ENCODE assay signal across 10 cellular contexts in the genomic region with DNA sequence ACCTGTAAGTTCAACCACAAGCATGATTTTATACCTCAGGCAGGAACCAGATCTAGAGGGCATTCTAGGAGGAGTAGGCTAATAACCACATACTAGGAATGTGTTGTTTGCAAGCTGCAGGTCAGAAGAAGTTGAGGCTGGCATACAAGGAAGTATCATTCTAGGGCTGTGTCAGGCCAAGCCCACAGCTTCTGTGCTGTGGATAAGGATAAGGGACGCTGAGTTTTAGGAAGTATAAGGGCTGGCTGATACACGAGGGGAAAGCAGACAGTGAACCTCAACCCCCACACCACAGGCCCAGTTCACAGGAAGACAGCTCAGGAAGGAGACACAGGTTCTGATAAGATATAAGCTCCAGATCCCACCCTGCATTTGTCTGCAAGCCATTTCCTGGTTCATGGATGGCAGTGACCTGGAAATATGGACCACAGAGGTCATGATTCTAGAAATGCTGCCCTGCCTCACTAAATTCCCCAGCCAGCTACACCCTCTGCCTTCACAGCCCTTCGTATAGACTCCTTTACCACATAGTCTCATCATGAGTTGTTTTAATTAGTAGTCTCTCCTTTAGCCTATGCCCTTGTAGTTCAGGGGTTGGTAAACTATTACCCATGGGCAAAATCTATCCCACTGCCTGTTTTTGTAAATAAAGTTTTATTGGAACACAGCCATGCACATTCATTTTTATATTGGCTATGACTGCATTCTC.
DNase-seq lines count a peak whose midpoint lies in the region; ATAC-seq, FAIRE-seq and TF ChIP-seq lines count a peak whose summit lies in the region.
"Had no signal": no experiment of that assay in that cellular context is flagged by ENCODE, and none has a peak within 500 bp of the region (broad histone marks: within the 10 kb centered on the region; RNA-seq: fewer than 3 reads in every experiment).

No MANE protein-coding gene starts in this region.

- no peaks in the 10 kb centered on the region for H3K27me3 ChIP-seq in PC-3 (ENCODE audit: low read length)
- H3K27me3 ChIP-seq in endothelial cell of umbilical vein (ENCODE audit: control insufficient read depth in 2 of 2, insufficient read depth in 2 of 2, low read length in 2 of 2), result no peaks in the 10 kb centered on the region

- DNase-seq in GM12891 (ENCODE audit: insufficient read length, low spot score) (no peak), PC-3 (peak; percentile 40), endothelial cell of umbilical vein (ENCODE audit: low read depth, low spot score) (peak; percentile 53), renal cortical epithelial cell (ENCODE audit: low read depth) (peak; percentile 92), NCI-H345 (lab: John Stamatoyannopoulos, UW) (no peak), hypothalamus (lab: John Stamatoyannopoulos, UW) (no peak)
- DNase-seq: GOT3; stimulated activated CD4-positive, alpha-beta T cell treated with anti-CD3 and anti-CD28 coated beads, Interleukin-4, amount 100 ng/mL, for 1 hour had no signal

- no peaks in the 10 kb centered on the region for H4K20me1 ChIP-seq in PC-3 (ENCODE audit: low read length)
- H4K20me1 ChIP-seq in endothelial cell of umbilical vein (replicated peaks; ENCODE audit: control insufficient read depth, extremely low read depth, insufficient read depth, low read length), result no peaks in the 10 kb centered on the region

- H3K27ac ChIP-seq in PC-3 (ENCODE audit: low read length) (peak overlapping the region; percentile 14; the same call in 1 of the 2 replicates), endothelial cell of umbilical vein (ENCODE audit: insufficient read depth, low read depth, low read length) (no peak overlapping the region)
- H3K27ac ChIP-seq: prostate gland had no signal

- FAIRE-seq in GM12891 (lab: Jason Lieb, UNC) (peak; percentile 47), endothelial cell of umbilical vein (lab: Jason Lieb, UNC) (peak; percentile 91)

- dilution Hi-C loops in endothelial cell of umbilical vein (cut with MboI; ENCODE audit: extremely low pct_ligation_motif_present, low sequenced_read_pairs), result no loop called here

- H3K9me2 ChIP-seq in PC-3 (replicated peaks; ENCODE audit: low read length), result no peaks in the 10 kb centered on the region

- TF ChIP-seq CTCF in PC-3 (conservative IDR thresholded peaks at IDR 0.05; ENCODE audit: low read depth, low read length), result no peak
- no peak for TF ChIP-seq CTCF in endothelial cell of umbilical vein (IDR thresholded peaks at IDR 0.05; ENCODE audit: extremely low read depth in 1 of 2, insufficient read depth in 1 of 2, low read depth in 1 of 2, low read length in 2 of 2)

- CTCF ChIA-PET in PC-3 (lab: Charles Lee), result no interaction called here
- CTCF ChIA-PET in endothelial cell of umbilical vein (lab: Charles Lee), result interaction anchor here (1.3 to 2.0 kb wide), 2 partner anchors 8 to 10 kb away, joined by 3 to 7 read pairs; no protein-coding TSS in a partner anchor

- H3K79me2 ChIP-seq in PC-3 (ENCODE audit: low read length), result no peaks in the 10 kb centered on the region
- H3K79me2 ChIP-seq in endothelial cell of umbilical vein (ENCODE audit: control insufficient read depth, insufficient read depth, low read length), result no peaks in the 10 kb centered on the region

- H3K4me3 ChIP-seq in PC-3 (ENCODE audit: low read length) (no peak overlapping the region), endothelial cell of umbilical vein (replicated peaks in 1 of 3; ENCODE audit: insufficient read depth in 1 of 3, low read depth in 1 of 3, low read length in 3 of 3) (no peak overlapping the region)
- H3K4me3 ChIP-seq: prostate gland had no signal

- H3F3A ChIP-seq in PC-3 (ENCODE audit: low read length, unreplicated experiment), result no peaks in the 10 kb centered on the region

- no peak overlapping the region for H3K4me2 ChIP-seq in PC-3 (ENCODE audit: low read length)
- H3K4me2 ChIP-seq in endothelial cell of umbilical vein (ENCODE audit: insufficient read depth, low read length), result peak overlapping the region; percentile 62

- BruUV-seq in PC-3 (replicated peaks; lab: Mats Ljungman, UMichigan) (no TSS peak), endothelial cell of umbilical vein (replicated peaks; lab: Mats Ljungman, UMichigan) (no TSS peak)

- no peak overlapping the region for H2AFZ ChIP-seq in PC-3 (ENCODE audit: low read length)
- peak overlapping the region; percentile 36 for H2AFZ ChIP-seq in endothelial cell of umbilical vein (ENCODE audit: low read depth, low read length)

- peaks cover 38% of the 10 kb centered on the region for H3K4me1 ChIP-seq in PC-3 (ENCODE audit: insufficient read depth, low read length)
- peaks cover 24% of the 10 kb centered on the region for H3K4me1 ChIP-seq in endothelial cell of umbilical vein (ENCODE audit: control insufficient read depth, extremely low read depth, insufficient read depth, low read length)

- H3K36me3 ChIP-seq in PC-3 (ENCODE audit: low read depth, low read length) (no peaks in the 10 kb centered on the region), endothelial cell of umbilical vein (ENCODE audit: control insufficient read depth in 2 of 2, extremely low read depth in 1 of 2, insufficient read depth in 2 of 2, low read length in 2 of 2) (no peaks in the 10 kb centered on the region)
- H3K36me3 ChIP-seq: prostate gland had no signal

- H3K9ac ChIP-seq in PC-3 (ENCODE audit: low read length), result no peak overlapping the region
- H3K9ac ChIP-seq in endothelial cell of umbilical vein (replicated peaks; ENCODE audit: extremely low read depth, insufficient read depth, low read length), result no peak overlapping the region

- H3K9me1 ChIP-seq in endothelial cell of umbilical vein (replicated peaks; ENCODE audit: control insufficient read depth, extremely low read depth, insufficient read depth, low read length), result no peaks in the 10 kb centered on the region

- no peak for TF ChIP-seq POLR2A in GM12891 (IDR thresholded peaks at IDR 0.05; ENCODE audit: low read depth, low read length)
- no peak for TF ChIP-seq POLR2A in endothelial cell of umbilical vein (IDR thresholded peaks at IDR 0.05; ENCODE audit: low read depth, low read length)

- ATAC-seq in PC-3 (peak; percentile 16; the same call in 1 of the 2 replicates), GM21447 (IDR thresholded peaks at IDR 0.05; ENCODE audit: unreplicated experiment) (no peak)

- H3K9me3 ChIP-seq in PC-3 (ENCODE audit: low read length), result no peaks in the 10 kb centered on the region
- no peaks in the 10 kb centered on the region for H3K9me3 ChIP-seq in endothelial cell of umbilical vein (replicated peaks; ENCODE audit: control insufficient read depth, insufficient read depth, low read length)
- H3K9me3 ChIP-seq: prostate gland had no signal

- intact Hi-C loops in PC-3 (cut with micrococcal nuclease) (no loop called here), endothelial cell of umbilical vein (cut with micrococcal nuclease) (loop anchor here (5.0 kb wide), 1 partner anchor 284 kb away; a partner anchor contains a TSS)

- POLR2A ChIA-PET in PC-3 (lab: Charles Lee; ENCODE audit: unreplicated experiment) (no interaction called here), endothelial cell of umbilical vein (lab: Charles Lee) (no interaction called here)

TF ChIP-seq in GM12891, 5 proteins besides CTCF, POLR2A, EP300 and RAD21:
- TF ChIP-seq POLR2AphosphoS5 (IDR thresholded peaks at IDR 0.05; ENCODE audit: low read depth, low read length) (no peak), POU2F2 (IDR thresholded peaks at IDR 0.05; ENCODE audit: low read depth, low read length) (no peak)

TF ChIP-seq in endothelial cell of umbilical vein, 7 proteins besides CTCF, POLR2A, EP300 and RAD21:
- peak; percentile 50 for TF ChIP-seq POLR2AphosphoS5 (IDR thresholded peaks at IDR 0.05; ENCODE audit: insufficient read depth, low read depth, low read length)
- TF ChIP-seq JUN (IDR thresholded peaks at IDR 0.05; ENCODE audit: borderline replicate concordance, insufficient read depth, insufficient read length, low read depth), result no peak
- TF ChIP-seq FOS (IDR thresholded peaks at IDR 0.05; ENCODE audit: borderline replicate concordance, insufficient read depth, low read length), result peak; percentile 17
- peak; percentile 93 for TF ChIP-seq GATA2 (IDR thresholded peaks at IDR 0.05; ENCODE audit: insufficient read depth, insufficient read length, low read depth, low read length)
- TF ChIP-seq, protein P1, sequence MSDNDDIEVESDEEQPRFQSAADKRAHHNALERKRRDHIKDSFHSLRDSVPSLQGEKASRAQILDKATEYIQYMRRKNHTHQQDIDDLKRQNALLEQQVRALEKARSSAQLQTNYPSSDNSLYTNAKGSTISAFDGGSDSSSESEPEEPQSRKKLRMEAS (IDR thresholded peaks at IDR 0.05; ENCODE audit: insufficient read depth, insufficient read length), result no peak
- TF ChIP-seq EZH2 (IDR thresholded peaks at IDR 0.05; ENCODE audit: borderline replicate concordance, low read depth, low read length, severe bottlenecking), result no peak
- no peak for TF ChIP-seq MYC (IDR thresholded peaks at IDR 0.05; ENCODE audit: low read depth, low read length)
TF ChIP-seq in endothelial cell of umbilical vein: peak in this region for 3.

Comparison
In these comparisons a context has a peak if more than half of its experiments do, and no peak if none do; other contexts are left out.
1. DNase-seq: peak in PC-3 (single experiment), endothelial cell of umbilical vein (single experiment) and renal cortical epithelial cell (single experiment); none in GM12891 (single experiment), NCI-H345 (single experiment) and hypothalamus (0 of 51).